Comparison of ENCODE assay signal across 34 cellular contexts in genomic region chr3:180496995-180497394, GRCh38.
"Had no signal": no experiment of that assay in that cellular context is flagged by ENCODE, and none has a peak within 500 bp of the region (broad histone marks: within the 10 kb centered on the region; RNA-seq: fewer than 3 reads in every experiment).

No MANE protein-coding gene starts in this region.

- H3K4me1 Mint-ChIP-seq: activated B cell treated with CpG ODN at 0.5 μM for 24 hours; activated CD4-positive, alpha-beta T cell treated with anti-CD3 and anti-CD28 coated beads, Interleukin-2, amount 10 ng/mL, durations not matched to agents 24 days and 14 days; activated naive CD8-positive, alpha-beta T cell treated with anti-CD3 and anti-CD28 coated beads for 36 hours; activated T-helper 17 cell treated with anti-CD3 and anti-CD28 coated beads, Interleukin-2, amount 50 U/mL, for 72 hours had no signal

- H3K4me3 ChIP-seq: adrenal gland, body of pancreas, breast epithelium had no signal

- H3K27ac Mint-ChIP-seq: activated B cell treated with CpG ODN at 0.5 μM for 24 hours; activated CD4-positive, alpha-beta memory T cell treated with anti-CD3 and anti-CD28 coated beads for 36 hours; activated CD4-positive, alpha-beta T cell treated with anti-CD3 and anti-CD28 coated beads, Interleukin-2, amount 10 ng/mL, durations not matched to agents 24 days and 14 days; activated CD8-positive, alpha-beta T cell treated with anti-CD3 and anti-CD28 coated beads for 36 hours; activated naive CD4-positive, alpha-beta T cell treated with anti-CD3 and anti-CD28 coated beads for 36 hours; activated naive CD8-positive, alpha-beta T cell treated with anti-CD3 and anti-CD28 coated beads for 36 hours; activated T-cell treated with anti-CD3 and anti-CD28 coated beads, Interleukin-2, amount 50 U/mL, for 72 hours; activated T-helper 1 cell treated with anti-CD3 and anti-CD28 coated beads, Interleukin-12 subunit alpha, Interleukin-12 subunit beta, Interleukin-2, Interleukin-4 antibody, amounts not matched to agents 30 ng/mL and 10 ng/mL and 1 ng/mL, durations not matched to agents 14 hours and 24 hours and 36 hours; activated T-helper 17 cell treated with anti-CD3 and anti-CD28 coated beads, Interleukin-2, amount 50 U/mL, for 72 hours; T-helper 1 cell treated with Interleukin-12 subunit alpha and Interleukin-12 subunit beta and Interleukin-4 antibody, amounts not matched to agents 30 μg/mL and 1 μg/mL, for 36 hours; T-helper 2 cell treated with Interferon-gamma antibody and Interleukin-4, amounts not matched to agents 5 μg/mL and 100 μg/mL, for 36 hours had no signal

- H3K27me3 ChIP-seq: adrenal gland, body of pancreas, brain microvascular endothelial cell, breast epithelium had no signal

- H3K27ac ChIP-seq: adrenal gland, body of pancreas, brain microvascular endothelial cell, breast epithelium, VCaP had no signal

- H3K36me3 Mint-ChIP-seq: activated CD4-positive, alpha-beta memory T cell treated with anti-CD3 and anti-CD28 coated beads for 36 hours; activated naive CD8-positive, alpha-beta T cell treated with anti-CD3 and anti-CD28 coated beads for 36 hours had no signal

- ATAC-seq: activated CD8-positive, alpha-beta T cell treated with anti-CD3 and anti-CD28 coated beads for 36 hours; activated naive CD4-positive, alpha-beta T cell treated with anti-CD3 and anti-CD28 coated beads, Interleukin-2, amount 50 U/mL, for 72 hours; activated T-cell treated with anti-CD3 and anti-CD28 coated beads, Interleukin-2, amount 50 U/mL, for 4 hours; activated T-cell treated with anti-CD3 and anti-CD28 coated beads, Interleukin-2, amount 50 U/mL, for 72 hours; activated T-helper 17 cell treated with anti-CD3 and anti-CD28 coated beads, Interleukin-2, amount 50 U/mL, for 72 hours; body of pancreas had no signal

- H3K36me3 ChIP-seq: adrenal gland, brain microvascular endothelial cell, breast epithelium had no signal

- H3K4me1 ChIP-seq: adrenal gland, body of pancreas, breast epithelium had no signal

- H3K4me3 Mint-ChIP-seq: activated B cell treated with CpG ODN at 0.5 μM for 24 hours; activated CD4-positive, alpha-beta memory T cell treated with anti-CD3 and anti-CD28 coated beads for 36 hours; activated CD4-positive, alpha-beta T cell treated with anti-CD3 and anti-CD28 coated beads, Interleukin-2, amount 10 ng/mL, durations not matched to agents 24 days and 14 days; activated CD8-positive, alpha-beta T cell treated with anti-CD3 and anti-CD28 coated beads for 36 hours; activated naive CD4-positive, alpha-beta T cell treated with anti-CD3 and anti-CD28 coated beads for 36 hours; activated naive CD8-positive, alpha-beta T cell treated with anti-CD3 and anti-CD28 coated beads for 36 hours; activated T-cell treated with anti-CD3 and anti-CD28 coated beads, Interleukin-2, amount 50 U/mL, for 4 hours; activated T-cell treated with anti-CD3 and anti-CD28 coated beads, Interleukin-2, amount 50 U/mL, for 72 hours; activated T-helper 1 cell treated with anti-CD3 and anti-CD28 coated beads, Interleukin-12 subunit alpha, Interleukin-12 subunit beta, Interleukin-2, Interleukin-4 antibody, amounts not matched to agents 30 ng/mL and 10 ng/mL and 1 ng/mL, durations not matched to agents 14 hours and 24 hours and 36 hours; activated T-helper 17 cell treated with anti-CD3 and anti-CD28 coated beads, Interleukin-2, amount 50 U/mL, for 72 hours; T-helper 1 cell treated with Interleukin-12 subunit alpha and Interleukin-12 subunit beta and Interleukin-4 antibody, amounts not matched to agents 30 μg/mL and 1 μg/mL, for 36 hours; T-helper 2 cell treated with Interferon-gamma antibody and Interleukin-4, amounts not matched to agents 5 μg/mL and 100 μg/mL, for 36 hours had no signal

- DNase-seq: activated B cell treated with CpG ODN at 0.5 μM for 24 hours; activated CD4-positive, alpha-beta memory T cell treated with anti-CD3 and anti-CD28 coated beads for 36 hours; activated CD4-positive, alpha-beta T cell treated with anti-CD3 and anti-CD28 coated beads for 4 hours; activated CD4-positive, alpha-beta T cell treated with anti-CD3 and anti-CD28 coated beads, Interleukin-2, amount 10 ng/mL, durations not matched to agents 24 days and 14 days; activated CD4-positive, alpha-beta T cell treated with anti-CD3 and anti-CD28 coated beads, Interleukin-2, amount 50 U/mL, for 1 hour; activated CD4-positive, alpha-beta T cell treated with anti-CD3 and anti-CD28 coated beads, Interleukin-2, amount 50 U/mL, for 4 hours; activated CD4-positive, CD25-positive, alpha-beta regulatory T cell treated with anti-CD3 and anti-CD28 coated beads, Interleukin-2, amount 50 U/mL, for 72 hours; activated CD8-positive, alpha-beta memory T cell treated with anti-CD3 and anti-CD28 coated beads, Interleukin-2, amount 50 U/mL, for 4 hours; activated CD8-positive, alpha-beta T cell treated with anti-CD3 and anti-CD28 coated beads for 36 hours; activated effector memory CD4-positive, alpha-beta T cell treated with anti-CD3 and anti-CD28 coated beads, Interleukin-2, amount 50 U/mL, for 16 hours; activated gamma-delta T cell treated with Interleukin-2 at 50 U/mL for 16 hours; activated naive CD4-positive, alpha-beta T cell; activated naive CD4-positive, alpha-beta T cell treated with anti-CD3 and anti-CD28 coated beads for 36 hours; activated naive CD4-positive, alpha-beta T cell treated with anti-CD3 and anti-CD28 coated beads, Interleukin-2, amount 50 U/mL, for 16 hours; activated naive CD8-positive, alpha-beta T cell treated with anti-CD3 and anti-CD28 coated beads for 36 hours; activated T-cell treated with anti-CD3 and anti-CD28 coated beads for 4 hours; activated T-cell treated with anti-CD3 and anti-CD28 coated beads, Interleukin-2, amount 50 U/mL, for 1 hour; activated T-cell treated with anti-CD3 and anti-CD28 coated beads, Interleukin-2, amount 50 U/mL, for 4 hours; activated T-cell treated with anti-CD3 and anti-CD28 coated beads, Interleukin-2, amount 50 U/mL, for 72 hours; adrenal gland; amniotic stem cell; aorta; body of pancreas; brain microvascular endothelial cell; central memory CD4-positive, alpha-beta T cell; T-helper 2 cell; T-helper 9 cell had no signal

- H3K27me3 Mint-ChIP-seq: activated B cell treated with CpG ODN at 0.5 μM for 24 hours; activated CD4-positive, alpha-beta memory T cell treated with anti-CD3 and anti-CD28 coated beads for 36 hours; activated CD4-positive, alpha-beta T cell treated with anti-CD3 and anti-CD28 coated beads, Interleukin-2, amount 10 ng/mL, durations not matched to agents 24 days and 14 days; activated CD8-positive, alpha-beta T cell treated with anti-CD3 and anti-CD28 coated beads for 36 hours; activated naive CD8-positive, alpha-beta T cell treated with anti-CD3 and anti-CD28 coated beads for 36 hours; activated T-helper 17 cell treated with anti-CD3 and anti-CD28 coated beads, Interleukin-2, amount 50 U/mL, for 72 hours had no signal
